Comparison of ENCODE assay signal across 11 cellular contexts in genomic region chr7:95395755-95396135, GRCh38. TPM values are rescaled to one million over a fixed set of nuclear protein-coding genes. Genes with fewer than 3 reads are reported as not detected.
DNase-seq lines count a peak whose midpoint lies in the region; ATAC-seq and TF ChIP-seq lines count a peak whose summit lies in the region.
"Had no signal": no experiment of that assay in that cellular context is flagged by ENCODE, and none has a peak within 500 bp of the region (broad histone marks: within the 10 kb centered on the region; RNA-seq: fewer than 3 reads in every experiment).

No MANE protein-coding gene starts in this region.

- no peak overlapping the region for H4K5ac ChIP-seq in mesendoderm (ENCODE audit: low read length)

- H3K27me3 ChIP-seq in suprapubic skin, result no peaks in the 10 kb centered on the region
- no peaks in the 10 kb centered on the region for H3K27me3 ChIP-seq in mesendoderm (ENCODE audit: insufficient read depth, low read length, poor library complexity)
- H3K27me3 ChIP-seq: BE2C, SJSA1 had no signal

- no peaks in the 10 kb centered on the region for H3K9me3 ChIP-seq in suprapubic skin
- H3K9me3 ChIP-seq: BE2C, SJSA1 had no signal

- H3K4me3 ChIP-seq in suprapubic skin, result peak overlapping the region; percentile 65
- H3K4me3 ChIP-seq in mesendoderm (ENCODE audit: low read length), result no peak overlapping the region
- H3K4me3 ChIP-seq: SJSA1 had no signal

- no peaks in the 10 kb centered on the region for H3K9me3 Mint-ChIP-seq in activated T-cell treated with anti-CD3 and anti-CD28 coated beads, Interleukin-2, amount 50 U/mL, for 4 hours
- no peaks in the 10 kb centered on the region for H3K9me3 Mint-ChIP-seq in activated CD8-positive, alpha-beta T cell treated with anti-CD3 and anti-CD28 coated beads, Interleukin-2, amount 10 ng/mL, durations not matched to agents 7 days and 5 days (ENCODE audit: insufficient read depth)

- POLR2A ChIA-PET in activated CD8-positive, alpha-beta T cell treated with anti-CD3 and anti-CD28 coated beads, Interleukin-2, amount 10 ng/mL, durations not matched to agents 7 days and 5 days (lab: Charles Lee), result no interaction called here

- H3K27me3 Mint-ChIP-seq in activated T-cell treated with anti-CD3 and anti-CD28 coated beads, Interleukin-2, amount 50 U/mL, for 4 hours (ENCODE audit: low read depth), result peaks cover 41% of the 10 kb centered on the region
- H3K27me3 Mint-ChIP-seq in activated CD8-positive, alpha-beta T cell treated with anti-CD3 and anti-CD28 coated beads, Interleukin-2, amount 10 ng/mL, durations not matched to agents 7 days and 5 days (ENCODE audit: low read depth), result peaks cover 34% of the 10 kb centered on the region

- no peak for TF ChIP-seq EP300 in suprapubic skin (IDR thresholded peaks at IDR 0.05)

- no peak overlapping the region for H3K56ac ChIP-seq in mesendoderm (ENCODE audit: low read length)

- no peak overlapping the region for H2BK5ac ChIP-seq in mesendoderm (ENCODE audit: low read length)

- H2BK120ac ChIP-seq in mesendoderm (ENCODE audit: low read depth, low read length), result no peak overlapping the region

- H3K23ac ChIP-seq in mesendoderm (ENCODE audit: low read length), result no peak overlapping the region

- no peak for TF ChIP-seq POLR2A in suprapubic skin (IDR thresholded peaks at IDR 0.05)

- H3K36me3 ChIP-seq in suprapubic skin, result no peaks in the 10 kb centered on the region
- H3K36me3 ChIP-seq in mesendoderm (ENCODE audit: control insufficient read depth, insufficient read depth, low read length), result no peaks in the 10 kb centered on the region
- H3K36me3 ChIP-seq: BE2C, SJSA1 had no signal

- H3K4me3 Mint-ChIP-seq in activated T-cell treated with anti-CD3 and anti-CD28 coated beads, Interleukin-2, amount 50 U/mL, for 4 hours, result peak overlapping the region; percentile 25
- peak overlapping the region; percentile 57 for H3K4me3 Mint-ChIP-seq in activated CD8-positive, alpha-beta T cell treated with anti-CD3 and anti-CD28 coated beads, Interleukin-2, amount 10 ng/mL, durations not matched to agents 7 days and 5 days

- no peak for DNase-seq in activated T-cell treated with anti-CD3 and anti-CD28 coated beads, Interleukin-2, amount 50 U/mL, for 4 hours
- no peak for DNase-seq in activated T-cell treated with anti-CD3 and anti-CD28 coated beads, Interleukin-2, amount 50 U/mL, for 1 hour
- no peak for DNase-seq in activated CD8-positive, alpha-beta T cell treated with anti-CD3 and anti-CD28 coated beads, Interleukin-2, amount 10 ng/mL, durations not matched to agents 7 days and 5 days
- no peak for DNase-seq in left lobe of liver (ENCODE audit: low spot score)
- no peak for DNase-seq in suprapubic skin (ENCODE audit: low spot score in 2 of 2)
- DNase-seq in activated CD4-positive, CD25-positive, alpha-beta regulatory T cell (lab: John Stamatoyannopoulos, UW), result no peak
- no peak for DNase-seq in GF-D8 (lab: John Stamatoyannopoulos, UW)
- no peak for DNase-seq in mesendoderm
- DNase-seq: BE2C; stimulated activated CD4-positive, alpha-beta T cell treated with anti-CD3 and anti-CD28 coated beads, Interleukin-4, amount 100 ng/mL, for 24 hours had no signal

- H2BK15ac ChIP-seq in mesendoderm (replicated peaks; ENCODE audit: low read depth), result no peak overlapping the region

- H3K4me1 Mint-ChIP-seq in activated T-cell treated with anti-CD3 and anti-CD28 coated beads, Interleukin-2, amount 50 U/mL, for 4 hours (ENCODE audit: low read depth), result peaks cover 2% of the 10 kb centered on the region
- H3K4me1 Mint-ChIP-seq in activated CD8-positive, alpha-beta T cell treated with anti-CD3 and anti-CD28 coated beads, Interleukin-2, amount 10 ng/mL, durations not matched to agents 7 days and 5 days (ENCODE audit: low read depth), result peaks cover 6% of the 10 kb centered on the region

- TF ChIP-seq CTCF in suprapubic skin (IDR thresholded peaks at IDR 0.05), result no peak

- no peak overlapping the region for H3K4ac ChIP-seq in mesendoderm (ENCODE audit: low read depth, low read length)

- no peak overlapping the region for H4K8ac ChIP-seq in mesendoderm (ENCODE audit: low read depth, low read length)

- no peak overlapping the region for H3K27ac ChIP-seq in suprapubic skin
- no peak overlapping the region for H3K27ac ChIP-seq in mesendoderm (ENCODE audit: low read depth, low read length)
- H3K27ac ChIP-seq: SJSA1 had no signal

- no peak overlapping the region for H3K4me2 ChIP-seq in mesendoderm (ENCODE audit: low read length)

- H3K79me2 ChIP-seq in mesendoderm (ENCODE audit: control insufficient read depth, insufficient read depth, low read length), result no peaks in the 10 kb centered on the region

- CTCF ChIA-PET in activated CD8-positive, alpha-beta T cell treated with anti-CD3 and anti-CD28 coated beads, Interleukin-2, amount 10 ng/mL, durations not matched to agents 7 days and 5 days (lab: Charles Lee), result interaction anchor here (0.7 to 2.8 kb wide), 13 partner anchors 9 to 291 kb away, joined by 3 to 18 read pairs (median 3); no protein-coding TSS in a partner anchor

- H3K9ac ChIP-seq in mesendoderm (ENCODE audit: low read length), result no peak overlapping the region

- H3K18ac ChIP-seq in mesendoderm (ENCODE audit: low read length), result no peak overlapping the region

- no peak for ATAC-seq in activated T-cell treated with anti-CD3 and anti-CD28 coated beads, Interleukin-2, amount 50 U/mL, for 4 hours
- ATAC-seq in activated CD8-positive, alpha-beta T cell treated with anti-CD3 and anti-CD28 coated beads, Interleukin-2, amount 10 ng/mL, durations not matched to agents 7 days and 5 days, result no peak
- ATAC-seq in left lobe of liver, result peak; percentile 21

- H3K4me1 ChIP-seq in suprapubic skin (peaks cover 12% of the 10 kb centered on the region), mesendoderm (ENCODE audit: control insufficient read depth, low read depth, low read length) (no peaks in the 10 kb centered on the region)
- H3K4me1 ChIP-seq: BE2C, SJSA1 had no signal

- no peak overlapping the region for H2AK5ac ChIP-seq in mesendoderm (ENCODE audit: low read length)

- 69% methylated on average over 11 of the region's 11 CpGs for WGBS in suprapubic skin
- no CpG with 5 or more reads among the region's 11 CpGs for WGBS in mesendoderm (ENCODE audit: extremely low coverage, insufficient coverage, low lambda C conversion rate)

- H3K79me1 ChIP-seq in mesendoderm (ENCODE audit: low read length), result no peaks in the 10 kb centered on the region

- H3K27ac Mint-ChIP-seq in activated CD8-positive, alpha-beta T cell treated with anti-CD3 and anti-CD28 coated beads, Interleukin-2, amount 10 ng/mL, durations not matched to agents 7 days and 5 days, result no peak overlapping the region

- no peaks in the 10 kb centered on the region for H3K36me3 Mint-ChIP-seq in activated T-cell treated with anti-CD3 and anti-CD28 coated beads, Interleukin-2, amount 50 U/mL, for 4 hours (ENCODE audit: insufficient read depth)
- H3K36me3 Mint-ChIP-seq in activated CD8-positive, alpha-beta T cell treated with anti-CD3 and anti-CD28 coated beads, Interleukin-2, amount 10 ng/mL, durations not matched to agents 7 days and 5 days (ENCODE audit: low read depth), result no peaks in the 10 kb centered on the region

RNA-seq across cellular contexts. Expression of gene PON3, which starts 0.4 kb away (rescaled TPM):
- not detected for total RNA-seq in activated T-cell treated with anti-CD3 and anti-CD28 coated beads, Interleukin-2, amount 50 U/mL, for 4 hours
- total RNA-seq in activated CD8-positive, alpha-beta T cell treated with anti-CD3 and anti-CD28 coated beads, Interleukin-2, amount 10 ng/mL, durations not matched to agents 7 days and 5 days, result not detected
- 256 TPM for total RNA-seq in left lobe of liver
- 10 to 100 TPM in 3 of 4 donors, 1 to 10 TPM in 1; 2.9 to 14.5 (median 11.7) TPM for total RNA-seq in suprapubic skin
- polyA plus RNA-seq in mesendoderm (2013, experiment 1 of 2), result 0.03 TPM
- 0.03 TPM for polyA plus RNA-seq in mesendoderm (2013, experiment 2 of 2)
- total RNA-seq: SJSA1 had no signal

RNA-seq across cellular contexts. Expression of gene PON2, which starts 39.1 kb away (rescaled TPM):
- total RNA-seq in activated T-cell treated with anti-CD3 and anti-CD28 coated beads, Interleukin-2, amount 50 U/mL, for 4 hours, result 1 to 10 TPM; 2.1 to 3.0 (median 2.3) TPM
- total RNA-seq in activated CD8-positive, alpha-beta T cell treated with anti-CD3 and anti-CD28 coated beads, Interleukin-2, amount 10 ng/mL, durations not matched to agents 7 days and 5 days, result 1 to 10 TPM; 2.9 to 4.7 TPM
- total RNA-seq in left lobe of liver (86.1 TPM), suprapubic skin (100 to 1,000 TPM in 2 of 4 donors, 10 to 100 TPM in 2; 90.2 to 187 (median 117) TPM)
- 32.2 TPM for polyA plus RNA-seq in mesendoderm (2013, experiment 1 of 2)
- polyA plus RNA-seq in mesendoderm (2013, experiment 2 of 2), result 31.8 TPM

Comparison
In these comparisons a context has a peak if more than half of its experiments do, and no peak if none do; other contexts are left out.
1. RNA of gene PON3, which starts 0.4 kb away (total RNA-seq): 256 TPM in left lobe of liver (single experiment); 2.9 to 14.5 TPM in suprapubic skin, not detected in activated T-cell treated with anti-CD3 and anti-CD28 coated beads, Interleukin-2, amount 50 U/mL, for 4 hours and not detected in activated CD8-positive, alpha-beta T cell treated with anti-CD3 and anti-CD28 coated beads, Interleukin-2, amount 10 ng/mL, durations not matched to agents 7 days and 5 days; every median in the first group is over 10 times any median in the second.
2. RNA of gene PON2, which starts 39.1 kb away (total RNA-seq): 90.2 to 187 TPM in suprapubic skin and 86.1 TPM in left lobe of liver (single experiment); 2.9 to 4.7 TPM in activated CD8-positive, alpha-beta T cell treated with anti-CD3 and anti-CD28 coated beads, Interleukin-2, amount 10 ng/mL, durations not matched to agents 7 days and 5 days and 2.1 to 3.0 TPM in activated T-cell treated with anti-CD3 and anti-CD28 coated beads, Interleukin-2, amount 50 U/mL, for 4 hours; every median in the first group is over 10 times any median in the second.